19 cellular contexts compared by ENCODE assay signal in genomic region chr10:26502988-26503387, GRCh38.
"Had no signal": no experiment of that assay in that cellular context is flagged by ENCODE, and none has a peak within 500 bp of the region (broad histone marks: within the 10 kb centered on the region; RNA-seq: fewer than 3 reads in every experiment).

No MANE protein-coding gene starts in this region.

- H3K4me3 ChIP-seq: cardiac muscle cell, left ventricle myocardium inferior, prostate gland, SJCRH30, skin epidermis, testis had no signal

- H3K27me3 Mint-ChIP-seq: stimulated activated naive CD8-positive, alpha-beta T cell treated with anti-CD3 and anti-CD28 coated beads, Interleukin-15, amount 100 ng/mL, for 72 hours had no signal

- H3K9me3 ChIP-seq: left ventricle myocardium inferior, prostate gland, SJCRH30, testis had no signal

- H3K4me1 ChIP-seq: left ventricle myocardium inferior, prostate gland, SJCRH30, testis had no signal

- H3K4me1 Mint-ChIP-seq: nephron progenitor cell had no signal

- ATAC-seq: activated CD4-positive, CD25-positive, alpha-beta regulatory T cell treated with anti-CD3 and anti-CD28 coated beads, Interleukin-2, amount 50 U/mL, for 24 hours; esophagus mucosa; stimulated activated naive CD8-positive, alpha-beta T cell treated with anti-CD3 and anti-CD28 coated beads, Interleukin-15, amount 100 ng/mL, for 72 hours had no signal

- H3K9me3 Mint-ChIP-seq: nephron progenitor cell; stimulated activated naive CD8-positive, alpha-beta T cell treated with anti-CD3 and anti-CD28 coated beads, Interleukin-15, amount 100 ng/mL, for 72 hours had no signal

- H3K4me3 Mint-ChIP-seq: nephron progenitor cell; stimulated activated naive CD8-positive, alpha-beta T cell treated with anti-CD3 and anti-CD28 coated beads, Interleukin-15, amount 100 ng/mL, for 72 hours had no signal

- H3K27ac ChIP-seq: cardiac muscle cell, left ventricle myocardium inferior, prostate gland, SJCRH30, skin epidermis, testis had no signal

- H3K27me3 ChIP-seq: testis had no signal

- DNase-seq: activated CD4-positive, alpha-beta T cell treated with anti-CD3 and anti-CD28 coated beads, Interleukin-2, amount 50 U/mL, for 1 hour; activated CD8-positive, alpha-beta memory T cell treated with anti-CD3 and anti-CD28 coated beads for 24 hours; activated effector memory CD4-positive, alpha-beta T cell treated with Interleukin-2 at 50 U/mL for 16 hours; glutamatergic neuron; hypothalamus; kidney; left ventricle myocardium inferior; mesenchymal stem cell; nephron progenitor cell; right cardiac atrium; SJCRH30; stimulated activated CD4-positive, alpha-beta T cell treated with anti-CD3 and anti-CD28 coated beads, Interleukin-4, amount 100 ng/mL, for 24 hours; stimulated activated naive CD8-positive, alpha-beta T cell treated with anti-CD3 and anti-CD28 coated beads, Interleukin-15, amount 100 ng/mL, for 72 hours; testis had no signal

- H3K36me3 ChIP-seq: cardiac muscle cell, left ventricle myocardium inferior, prostate gland, SJCRH30 had no signal

- H3K27ac Mint-ChIP-seq: nephron progenitor cell had no signal
